11 cellular contexts compared by ENCODE assay signal in genomic region chr5:7397005-7397546, GRCh38. TPM values are rescaled to one million over a fixed set of nuclear protein-coding genes. Genes with fewer than 3 reads are reported as not detected.
A peak's percentile ranks its signal among the peaks of the same experiment; 100 is the strongest.
DNase-seq lines count a peak whose midpoint lies in the region; ATAC-seq, FAIRE-seq and TF ChIP-seq lines count a peak whose summit lies in the region.
"Had no signal": no experiment of that assay in that cellular context is flagged by ENCODE, and none has a peak within 500 bp of the region (broad histone marks: within the 10 kb centered on the region; RNA-seq: fewer than 3 reads in every experiment).

No MANE protein-coding gene starts in this region.

- no peak overlapping the region for H3K27ac ChIP-seq in HepG2 (ENCODE audit: extremely low read length, insufficient read depth, low read length)
- H3K27ac ChIP-seq in right lobe of liver = no peak overlapping the region
- peak overlapping the region in 55 of 59 donors; percentile 17 to 96 (median 83) for H3K27ac ChIP-seq in dorsolateral prefrontal cortex
- no peak overlapping the region for H3K27ac ChIP-seq in muscle layer of colon (ENCODE audit: low read depth, low read length)
- H3K27ac ChIP-seq in aorta (ENCODE audit: low read depth in 1 of 2, low read length in 2 of 2) = no peak overlapping the region
- H3K27ac ChIP-seq: BLaER1 treated with 17β-estradiol and CSF1 and Interleukin-3, amounts not matched to agents 10 nM and 100 nM had no signal

- DNase-seq in HepG2 (ENCODE audit: low spot score) (no peak), right lobe of liver (no peak), dorsolateral prefrontal cortex (no peak), aorta (no peak), cortex of kidney (lab: John Stamatoyannopoulos, UW) (no peak), NCI-H446 (lab: John Stamatoyannopoulos, UW) (no peak)
- DNase-seq: activated CD4-positive, alpha-beta T cell treated with anti-CD3 and anti-CD28 coated beads for 48 hours had no signal

- WGBS in HepG2 (ENCODE audit: low lambda C conversion rate) = 29% methylated on average over 11 of the region's 11 CpGs
- WGBS in right lobe of liver (ENCODE audit: insufficient coverage, low coverage, low lambda C conversion rate, missing lambda C conversion rate) = 6% methylated on average over 11 of the region's 11 CpGs
- WGBS in aorta, 2 donors = 1% methylated on average over 11 of the region's 11 CpGs

- TF ChIP-seq CTCF in HepG2 (CRISPR knock-in tag; IDR thresholded peaks at IDR 0.05) (no peak), right lobe of liver (IDR thresholded peaks at IDR 0.05) (no peak), dorsolateral prefrontal cortex (IDR thresholded peaks at IDR 0.05 in 54 of 56, conservative IDR thresholded peaks at IDR 0.05 in 2 of 56; ENCODE audit: low read depth in 1 of 56, partially characterized antibody in 56 of 56) (peak in 44 of 56 donors; percentile 4 to 49 (median 28))

- peaks cover 0 to 18% of the 10 kb centered on the region in 2 experiments; a peak in 3 of 5 replicates for H3K27me3 ChIP-seq in HepG2 (ENCODE audit: control insufficient read depth in 1 of 2, insufficient read depth in 2 of 2, low read length in 2 of 2)
- peaks cover 0 to 28% of the 10 kb centered on the region in 2 donors for H3K27me3 ChIP-seq in right lobe of liver
- H3K27me3 ChIP-seq in dorsolateral prefrontal cortex = peaks cover 0 to 35% (median 0%) of the 10 kb centered on the region in 45 donors
- H3K27me3 ChIP-seq in muscle layer of colon (ENCODE audit: control insufficient read depth in 1 of 2, insufficient read depth in 2 of 2, low read length in 2 of 2) = peaks cover 0 to 6% of the 10 kb centered on the region in 2 donors
- no peaks in the 10 kb centered on the region for H3K27me3 ChIP-seq in aorta (ENCODE audit: control insufficient read depth in 1 of 2, insufficient read depth in 2 of 2, low read length in 1 of 2)
- H3K27me3 ChIP-seq: BLaER1 treated with 17β-estradiol and CSF1 and Interleukin-3, amounts not matched to agents 10 nM and 100 nM had no signal

- intact Hi-C loops in HepG2 (cut with micrococcal nuclease; ENCODE audit: unreplicated experiment) = no loop called here
- intact Hi-C loops in right lobe of liver (cut with DNase I) = no loop called here
- intact Hi-C loops in dorsolateral prefrontal cortex (cut with DNase I) = loop anchor here (5.0 to 10.0 kb wide), 3 partner anchors 350 to 460 kb away; partner anchors contain the start of gene CFAP90 (in 1 of the 2)
- intact Hi-C loops in aorta (cut with DNase I) = loop anchor here (5.0 kb wide), 1 partner anchor 350 kb away; no protein-coding TSS in a partner anchor

- TF ChIP-seq RAD21 in HepG2 (CRISPR knock-in tag; IDR thresholded peaks at IDR 0.05) = no peak

- no peak overlapping the region for H3K4me3 ChIP-seq in HepG2 (replicated peaks in 1 of 3; ENCODE audit: insufficient read depth in 1 of 3, low read depth in 2 of 3, low read length in 3 of 3)
- no peak overlapping the region for H3K4me3 ChIP-seq in right lobe of liver
- peak overlapping the region; percentile 40 to 82 (median 68) for H3K4me3 ChIP-seq in dorsolateral prefrontal cortex
- H3K4me3 ChIP-seq in muscle layer of colon (ENCODE audit: low read depth in 1 of 2, low read length in 2 of 2) = peak overlapping the region; percentile 47 to 77
- H3K4me3 ChIP-seq in aorta (ENCODE audit: low read length in 2 of 2) = peak overlapping the region; percentile 21 to 55
- H3K4me3 ChIP-seq: BLaER1 treated with 17β-estradiol and CSF1 and Interleukin-3, amounts not matched to agents 10 nM and 100 nM had no signal

- no TSS peak for BruUV-seq in HepG2 (replicated peaks; lab: Mats Ljungman, UMichigan)

- ATAC-seq in HepG2 = no peak
- ATAC-seq in right lobe of liver = no peak
- peak; percentile 45 for ATAC-seq in aorta (ENCODE audit: low FRiP score)
- ATAC-seq in HG02678 (IDR thresholded peaks at IDR 0.05; ENCODE audit: unreplicated experiment) = no peak

- TF ChIP-seq POLR2A in HepG2 (IDR thresholded peaks at IDR 0.05; ENCODE audit: insufficient read depth in 1 of 2, low read depth in 2 of 2, low read length in 2 of 2) (no peak), right lobe of liver (IDR thresholded peaks at IDR 0.05) (no peak)

- POLR2A ChIA-PET in HepG2 (lab: Yijun Ruan, JAX) = no interaction called here

- TF ChIP-seq EP300 in HepG2 (IDR thresholded peaks at IDR 0.05; ENCODE audit: low read depth in 2 of 2, low read length in 2 of 2) (no peak), HepG2 (CRISPR knock-in tag; IDR thresholded peaks at IDR 0.05; ENCODE audit: borderline replicate concordance) (no peak)

- H2AFZ ChIP-seq in HepG2 (ENCODE audit: low read length) = no peak overlapping the region

- no peaks in the 10 kb centered on the region for H3K36me3 ChIP-seq in HepG2 (replicated peaks in 1 of 2; ENCODE audit: control insufficient read depth in 1 of 2, insufficient read depth in 2 of 2, low read length in 2 of 2)
- H3K36me3 ChIP-seq in right lobe of liver = no peaks in the 10 kb centered on the region
- H3K36me3 ChIP-seq in muscle layer of colon (ENCODE audit: insufficient read depth, low read length) = no peaks in the 10 kb centered on the region
- peaks cover 0 to under 1% of the 10 kb centered on the region in 2 donors for H3K36me3 ChIP-seq in aorta (ENCODE audit: control insufficient read depth in 1 of 2, insufficient read depth in 2 of 2, low read length in 1 of 2)
- H3K36me3 ChIP-seq: BLaER1 treated with 17β-estradiol and CSF1 and Interleukin-3, amounts not matched to agents 10 nM and 100 nM had no signal

- CTCF ChIA-PET in HepG2 (lab: Yijun Ruan, JAX; ENCODE audit: low intra/inter-chr PET ratio, low total read pairs) = no interaction called here

- H3K79me2 ChIP-seq in HepG2 (ENCODE audit: insufficient read depth, low read length) = no peaks in the 10 kb centered on the region

- H3K9me3 ChIP-seq in HepG2 (ENCODE audit: low read length) = no peaks in the 10 kb centered on the region
- H3K9me3 ChIP-seq in right lobe of liver = no peaks in the 10 kb centered on the region
- H3K9me3 ChIP-seq in muscle layer of colon (ENCODE audit: low read length) = no peaks in the 10 kb centered on the region
- H3K9me3 ChIP-seq in aorta (ENCODE audit: control insufficient read depth, low read length) = no peaks in the 10 kb centered on the region

- no peak overlapping the region for H3K9ac ChIP-seq in HepG2 (ENCODE audit: insufficient read depth, low read depth, low read length)
- H3K9ac ChIP-seq in muscle layer of colon (ENCODE audit: low read length) = peak overlapping the region; percentile 13
- H3K9ac ChIP-seq: BLaER1 treated with 17β-estradiol and CSF1 and Interleukin-3, amounts not matched to agents 10 nM and 100 nM had no signal

- H3K4me2 ChIP-seq in HepG2 (ENCODE audit: low read depth, low read length) = no peak overlapping the region
- H3K4me2 ChIP-seq: BLaER1 treated with 17β-estradiol and CSF1 and Interleukin-3, amounts not matched to agents 10 nM and 100 nM had no signal

- no peaks in the 10 kb centered on the region; the same call in 1 of the 2 replicates for H4K20me1 ChIP-seq in HepG2 (ENCODE audit: insufficient read depth, low read length)
- H4K20me1 ChIP-seq: BLaER1 treated with 17β-estradiol and CSF1 and Interleukin-3, amounts not matched to agents 10 nM and 100 nM had no signal

- no peaks in the 10 kb centered on the region for H3K4me1 ChIP-seq in HepG2 (ENCODE audit: insufficient read depth, low read length)
- H3K4me1 ChIP-seq in right lobe of liver = no peaks in the 10 kb centered on the region
- H3K4me1 ChIP-seq in muscle layer of colon (ENCODE audit: insufficient read depth, low read length) = peaks cover 4% of the 10 kb centered on the region
- H3K4me1 ChIP-seq in aorta (ENCODE audit: control insufficient read depth in 1 of 2, insufficient read depth in 2 of 2, low read length in 2 of 2) = no peaks in the 10 kb centered on the region

- no peak for FAIRE-seq in HepG2 (lab: Jason Lieb, UNC)

- in situ Hi-C loops in HepG2 (cut with HindIII; ENCODE audit: extremely low pct_ligation_motif_present, low pct_unique_long_range_greater_than_20kb) = loop anchor here (25.0 kb wide), 1 partner anchor 585 kb away; no protein-coding TSS in a partner anchor

TF ChIP-seq in HepG2, 621 proteins besides CTCF, POLR2A, EP300 and RAD21:
- TF ChIP-seq SOX13 (IDR thresholded peaks at IDR 0.05) (no peak), SOX13 (CRISPR knock-in tag; conservative IDR thresholded peaks at IDR 0.05 in 1 of 2, IDR thresholded peaks at IDR 0.05 in 1 of 2) (no peak), EZH2 (conservative IDR thresholded peaks at IDR 0.05; ENCODE audit: low read depth, low read length) (0 out of 2 replicates have a peak, but pooled peaks have one; percentile 15)

RNA-seq across cellular contexts. Expression of gene ADCY2, which starts 1.1 kb away (rescaled TPM):
- total RNA-seq in HepG2 (2016; rRNA removed; fragmentation: Illumina TruSeq; extraction: Trizol) (not detected in 2 replicates), right lobe of liver (under 1 TPM in 1 of 6 experiments, not detected in 5; 0.93 TPM), dorsolateral prefrontal cortex (100 to 1,000 TPM in 118 of 120 experiments, 10 to 100 TPM in 2; 84.8 to 293 (median 161) TPM), aorta (1 to 10 TPM; 7.1 to 9.3 TPM)
- not detected in 2 replicates for total RNA-seq in HepG2 (2016; cell fraction: cytosol; rRNA removed; fragmentation: Illumina TruSeq; extraction: Trizol; ENCODE audit: low read depth)
- total RNA-seq in HepG2 (2016; cell fraction: insoluble cytoplasmic fraction; rRNA removed; fragmentation: Illumina TruSeq; extraction: Trizol) = not detected in 2 replicates
- total RNA-seq in HepG2 (2016; cell fraction: membrane; rRNA removed; fragmentation: Illumina TruSeq; extraction: Trizol) = not detected in 2 replicates
- not detected in 2 replicates for total RNA-seq in HepG2 (2016; cell fraction: nucleus; rRNA removed; fragmentation: Illumina TruSeq; extraction: Trizol)
- polyA plus RNA-seq in HepG2 (2011; rRNA removed) (not detected in 2 replicates), aorta (1 to 10 TPM in 1 of 2 donors, under 1 TPM in 1; 0.56 to 6.4 TPM)
- polyA plus RNA-seq in HepG2 (2011; cell fraction: cytosol; rRNA removed) = not detected in 2 replicates
- not detected in 2 replicates for polyA plus RNA-seq in HepG2 (2011; cell fraction: nucleus; rRNA removed)
- not detected in 2 replicates for polyA plus RNA-seq in HepG2 (2012)
- not detected in 2 replicates for polyA plus RNA-seq in HepG2 (2016; cell fraction: cytosol; fragmentation: Illumina TruSeq; extraction: Trizol; ENCODE audit: low read depth)
- not detected in 2 replicates for polyA plus RNA-seq in HepG2 (2016; cell fraction: insoluble cytoplasmic fraction; fragmentation: Illumina TruSeq; extraction: Trizol; ENCODE audit: low read depth)
- polyA plus RNA-seq in HepG2 (2016; cell fraction: membrane; fragmentation: Illumina TruSeq; extraction: Trizol; ENCODE audit: low read depth) = not detected in 2 replicates
- not detected in 2 replicates for polyA plus RNA-seq in HepG2 (2016; cell fraction: nucleus; fragmentation: Illumina TruSeq; extraction: Trizol; ENCODE audit: insufficient read depth, low read depth)
- polyA minus RNA-seq in HepG2 (2011; rRNA and poly(A)+ RNA removed; ENCODE audit: low replicate concordance) = 0.02 TPM in 1 of 2 replicates, not detected in the other
- not detected in 2 replicates for polyA minus RNA-seq in HepG2 (2011; cell fraction: cytosol; rRNA and poly(A)+ RNA removed)
- polyA minus RNA-seq in HepG2 (2011; cell fraction: nucleus; rRNA and poly(A)+ RNA removed) = not detected in 2 replicates
- polyA plus RNA-seq: IgD-negative memory B cell had no signal

Comparison
In these comparisons a context has a peak if more than half of its experiments do, and no peak if none do; other contexts are left out.
1. H3K27ac ChIP-seq: peak in dorsolateral prefrontal cortex (55 of 59); none in HepG2 (single experiment), right lobe of liver (0 of 3), muscle layer of colon (single experiment) and aorta (0 of 2).
2. H3K4me3 ChIP-seq: peak in dorsolateral prefrontal cortex (59 of 59), muscle layer of colon (2 of 2) and aorta (2 of 2); none in HepG2 (0 of 3) and right lobe of liver (0 of 3).
3. CTCF ChIP-seq: peak in dorsolateral prefrontal cortex (44 of 56); none in HepG2 (single experiment) and right lobe of liver (0 of 4).
4. RNA of gene ADCY2, which starts 1.1 kb away (total RNA-seq): 84.8 to 293 TPM in dorsolateral prefrontal cortex; 7.1 to 9.3 TPM in aorta, not detected in HepG2 and 0.93 TPM in right lobe of liver; every median in the first group is over 4 times any median in the second.
5. intact Hi-C loops: an anchor here in dorsolateral prefrontal cortex (5.0 to 10.0 kb wide) and aorta (5.0 kb wide); none called in HepG2 and right lobe of liver.